Comparison of ENCODE assay signal across 3 cellular contexts in the genomic region with DNA sequence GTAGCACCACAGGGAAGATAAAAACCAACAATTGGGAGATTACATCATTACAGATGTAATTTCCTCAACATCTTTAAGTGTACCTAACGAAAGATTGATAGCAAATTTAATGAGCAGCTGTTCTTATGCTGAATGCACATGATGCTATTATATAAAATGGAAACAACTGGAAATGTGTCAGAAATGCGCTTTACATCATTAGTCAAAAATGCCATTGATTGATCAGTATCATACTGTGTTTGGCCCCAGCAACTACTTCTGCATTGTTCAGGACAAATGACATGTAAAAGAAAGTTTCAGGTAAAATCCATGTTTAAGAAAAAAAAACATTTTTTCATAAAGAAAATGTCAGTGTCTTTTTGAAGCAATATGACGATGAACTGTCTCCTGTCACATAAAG.
TF ChIP-seq lines count a peak whose summit lies in the region.

No MANE protein-coding gene starts in this region.

TF ChIP-seq in HepG2, 621 proteins besides CTCF, POLR2A, EP300 and RAD21 (continued from another document):
- no peak for TF ChIP-seq ISX (CRISPR knock-in tag; conservative IDR thresholded peaks at IDR 0.05)

TF ChIP-seq in Ishikawa, 13 proteins besides CTCF, POLR2A, EP300 and RAD21 (continued from another document):
- TF ChIP-seq NFIC (IDR thresholded peaks at IDR 0.05) (peak; percentile 84), MAX (IDR thresholded peaks at IDR 0.05) (no peak), TAF1 (IDR thresholded peaks at IDR 0.05; ENCODE audit: low read depth) (no peak), YY1 (IDR thresholded peaks at IDR 0.05; ENCODE audit: low read depth) (no peak), EGR1 (IDR thresholded peaks at IDR 0.05) (no peak), CREB1 (IDR thresholded peaks at IDR 0.05; ENCODE audit: low read depth) (no peak), ZBTB7A (IDR thresholded peaks at IDR 0.05; ENCODE audit: low read depth) (no peak), CEBPB (IDR thresholded peaks at IDR 0.05) (0 out of 2 replicates have a peak, but pooled peaks have one; percentile 40), FOXM1 (IDR thresholded peaks at IDR 0.05; ENCODE audit: borderline replicate concordance, low read depth) (peak; percentile 87)
- TF ChIP-seq, protein P1, sequence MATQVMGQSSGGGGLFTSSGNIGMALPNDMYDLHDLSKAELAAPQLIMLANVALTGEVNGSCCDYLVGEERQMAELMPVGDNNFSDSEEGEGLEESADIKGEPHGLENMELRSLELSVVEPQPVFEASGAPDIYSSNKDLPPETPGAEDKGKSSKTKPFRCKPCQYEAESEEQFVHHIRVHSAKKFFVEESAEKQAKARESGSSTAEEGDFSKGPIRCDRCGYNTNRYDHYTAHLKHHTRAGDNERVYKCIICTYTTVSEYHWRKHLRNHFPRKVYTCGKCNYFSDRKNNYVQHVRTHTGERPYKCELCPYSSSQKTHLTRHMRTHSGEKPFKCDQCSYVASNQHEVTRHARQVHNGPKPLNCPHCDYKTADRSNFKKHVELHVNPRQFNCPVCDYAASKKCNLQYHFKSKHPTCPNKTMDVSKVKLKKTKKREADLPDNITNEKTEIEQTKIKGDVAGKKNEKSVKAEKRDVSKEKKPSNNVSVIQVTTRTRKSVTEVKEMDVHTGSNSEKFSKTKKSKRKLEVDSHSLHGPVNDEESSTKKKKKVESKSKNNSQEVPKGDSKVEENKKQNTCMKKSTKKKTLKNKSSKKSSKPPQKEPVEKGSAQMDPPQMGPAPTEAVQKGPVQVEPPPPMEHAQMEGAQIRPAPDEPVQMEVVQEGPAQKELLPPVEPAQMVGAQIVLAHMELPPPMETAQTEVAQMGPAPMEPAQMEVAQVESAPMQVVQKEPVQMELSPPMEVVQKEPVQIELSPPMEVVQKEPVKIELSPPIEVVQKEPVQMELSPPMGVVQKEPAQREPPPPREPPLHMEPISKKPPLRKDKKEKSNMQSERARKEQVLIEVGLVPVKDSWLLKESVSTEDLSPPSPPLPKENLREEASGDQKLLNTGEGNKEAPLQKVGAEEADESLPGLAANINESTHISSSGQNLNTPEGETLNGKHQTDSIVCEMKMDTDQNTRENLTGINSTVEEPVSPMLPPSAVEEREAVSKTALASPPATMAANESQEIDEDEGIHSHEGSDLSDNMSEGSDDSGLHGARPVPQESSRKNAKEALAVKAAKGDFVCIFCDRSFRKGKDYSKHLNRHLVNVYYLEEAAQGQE (IDR thresholded peaks at IDR 0.05; ENCODE audit: low read depth) = no peak
- TF ChIP-seq, protein P2, sequence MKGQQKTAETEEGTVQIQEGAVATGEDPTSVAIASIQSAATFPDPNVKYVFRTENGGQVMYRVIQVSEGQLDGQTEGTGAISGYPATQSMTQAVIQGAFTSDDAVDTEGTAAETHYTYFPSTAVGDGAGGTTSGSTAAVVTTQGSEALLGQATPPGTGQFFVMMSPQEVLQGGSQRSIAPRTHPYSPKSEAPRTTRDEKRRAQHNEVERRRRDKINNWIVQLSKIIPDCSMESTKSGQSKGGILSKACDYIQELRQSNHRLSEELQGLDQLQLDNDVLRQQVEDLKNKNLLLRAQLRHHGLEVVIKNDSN (IDR thresholded peaks at IDR 0.05) = no peak

TF ChIP-seq in neural cell, 6 proteins besides CTCF, POLR2A, EP300 and RAD21:
- TF ChIP-seq, protein P1 (IDR thresholded peaks at IDR 0.05; ENCODE audit: borderline replicate concordance) = no peak
- no peak for TF ChIP-seq EZH2 (IDR thresholded peaks at IDR 0.05; ENCODE audit: borderline replicate concordance, insufficient read depth, low read length, poor library complexity, severe bottlenecking)
- TF ChIP-seq POLR2AphosphoS5 (IDR thresholded peaks at IDR 0.05) = no peak
- no peak for TF ChIP-seq SMC3 (conservative IDR thresholded peaks at IDR 0.05; ENCODE audit: poor library complexity)
- no peak for TF ChIP-seq MXI1 (conservative IDR thresholded peaks at IDR 0.05; ENCODE audit: poor library complexity, severe bottlenecking)
- no peak for TF ChIP-seq TAF1 (IDR thresholded peaks at IDR 0.05; ENCODE audit: low read depth)
